Comparison of ENCODE assay signal across 13 cellular contexts in the genomic region with DNA sequence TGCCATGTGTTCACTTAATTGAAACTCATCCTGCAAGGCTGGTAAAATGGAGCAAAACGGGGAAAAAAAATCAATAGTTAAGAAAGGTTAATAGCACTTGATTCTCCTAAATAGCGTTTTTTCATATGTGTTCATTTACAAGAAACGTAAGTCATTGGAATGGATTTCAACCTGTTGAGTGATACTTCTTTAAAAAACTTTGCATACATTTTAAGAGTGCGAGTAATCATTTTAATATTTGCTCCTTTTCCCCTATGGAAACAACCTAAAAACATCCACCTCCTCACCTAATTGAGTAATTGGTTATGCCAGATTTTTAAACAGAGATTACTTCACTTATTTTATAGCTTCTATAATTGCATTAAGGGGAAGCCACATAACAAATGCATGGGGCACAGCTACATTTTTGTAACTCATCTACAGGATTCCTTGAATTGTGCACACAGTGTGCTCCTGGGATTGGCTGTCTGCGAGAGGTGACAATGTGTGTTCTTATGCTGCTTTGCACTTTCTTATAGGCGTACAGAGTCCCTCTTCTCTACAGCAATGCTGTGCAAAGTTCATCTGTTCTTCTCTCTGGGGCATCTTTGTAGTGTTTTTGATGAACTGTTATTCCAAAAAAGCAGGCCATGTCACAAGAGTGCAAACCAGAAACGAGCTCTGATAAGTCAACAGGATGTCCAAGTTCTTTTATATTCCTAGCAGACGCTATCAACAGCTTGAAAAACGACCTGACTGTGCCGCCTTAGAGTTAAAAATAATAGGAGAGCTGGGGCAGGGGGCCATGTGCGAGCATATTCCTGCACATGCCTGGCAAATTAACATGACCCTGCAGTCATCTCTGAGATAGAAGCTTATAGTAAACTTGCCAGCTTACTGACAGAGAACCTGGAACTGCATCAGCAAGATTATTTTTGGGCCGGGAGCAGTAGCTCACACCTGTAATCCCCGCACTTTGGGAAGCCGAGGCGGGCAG.
"Had no signal": no experiment of that assay in that cellular context is flagged by ENCODE, and none has a peak within 500 bp of the region (broad histone marks: within the 10 kb centered on the region; RNA-seq: fewer than 3 reads in every experiment).

No MANE protein-coding gene starts in this region.

- H3K4me3 ChIP-seq: esophagus muscularis mucosa, prostate gland, transverse colon, vagina had no signal

- H3K27me3 ChIP-seq: esophagus muscularis mucosa, transverse colon, vagina had no signal

- H3K9me3 ChIP-seq: esophagus muscularis mucosa, prostate gland, transverse colon, vagina had no signal

- DNase-seq: activated CD4-positive, CD25-positive, alpha-beta regulatory T cell treated with anti-CD3 and anti-CD28 coated beads, Interleukin-2, amount 50 U/mL, for 72 hours; activated naive CD4-positive, alpha-beta T cell; activated naive CD8-positive, alpha-beta T cell treated with anti-CD3 and anti-CD28 coated beads, Interleukin-2, amount 10 ng/mL, durations not matched to agents 7 days and 5 days; activated T-cell treated with anti-CD3 and anti-CD28 coated beads for 4 hours; aorta; kidney glomerular epithelial cell; midbrain; stimulated activated CD4-positive, alpha-beta T cell treated with anti-CD3 and anti-CD28 coated beads, Interleukin-2, amount 100 ng/mL, for 48 hours; stimulated activated naive CD4-positive, alpha-beta T cell; transverse colon had no signal

- H3K4me1 ChIP-seq: prostate gland, transverse colon had no signal

- H3K36me3 ChIP-seq: prostate gland, transverse colon had no signal

- H3K27ac ChIP-seq: esophagus muscularis mucosa, prostate gland, transverse colon, vagina had no signal
